Comparison of ENCODE assay signal across 18 cellular contexts in genomic region chr3:36214460-36214859, GRCh38.
DNase-seq lines count a peak whose midpoint lies in the region; ATAC-seq and TF ChIP-seq lines count a peak whose summit lies in the region.
"Had no signal": no experiment of that assay in that cellular context is flagged by ENCODE, and none has a peak within 500 bp of the region (broad histone marks: within the 10 kb centered on the region; RNA-seq: fewer than 3 reads in every experiment).

No MANE protein-coding gene starts in this region.

- H3K27ac ChIP-seq in mammary epithelial cell (ENCODE audit: insufficient read depth, low read depth, low read length) (no peak overlapping the region), breast epithelium (no peak overlapping the region), body of pancreas (no peak overlapping the region), tibial artery (peak overlapping the region; percentile 15 to 21)
- H3K27ac ChIP-seq: BLaER1 treated with 17β-estradiol and CSF1 and Interleukin-3, amounts not matched to agents 10 nM and 100 nM; Peyer's patch had no signal

- H3K4me3 ChIP-seq in mammary epithelial cell (replicated peaks in 1 of 3; ENCODE audit: insufficient read depth in 1 of 3, low read depth in 2 of 3, low read length in 3 of 3) (no peak overlapping the region), breast epithelium (no peak overlapping the region), body of pancreas (no peak overlapping the region), tibial artery (no peak overlapping the region)
- H3K4me3 ChIP-seq: BLaER1 treated with 17β-estradiol and CSF1 and Interleukin-3, amounts not matched to agents 10 nM and 100 nM; HAP-1; Peyer's patch had no signal

- H3K79me2 ChIP-seq in mammary epithelial cell (ENCODE audit: insufficient read depth, low read length) = no peaks in the 10 kb centered on the region

- H3K4me1 ChIP-seq in mammary epithelial cell (ENCODE audit: insufficient read depth, low read length) (no peaks in the 10 kb centered on the region), breast epithelium (no peaks in the 10 kb centered on the region), body of pancreas (peaks cover 10% of the 10 kb centered on the region), tibial artery (peaks cover 0 to 49% (median 9%) of the 10 kb centered on the region in 4 donors)
- H3K4me1 ChIP-seq: HAP-1, Peyer's patch had no signal

- H3K27me3 ChIP-seq in mammary epithelial cell (ENCODE audit: insufficient read depth, low read length) (no peaks in the 10 kb centered on the region), breast epithelium (no peaks in the 10 kb centered on the region), body of pancreas (no peaks in the 10 kb centered on the region), tibial artery (no peaks in the 10 kb centered on the region)
- H3K27me3 ChIP-seq: BLaER1 treated with 17β-estradiol and CSF1 and Interleukin-3, amounts not matched to agents 10 nM and 100 nM; Peyer's patch had no signal

- DNase-seq in mammary epithelial cell = no peak
- no peak for DNase-seq in breast epithelium (ENCODE audit: low spot score in 2 of 2)
- peak; percentile 25 for DNase-seq in NCI-H446 treated with DMSO at 0.1 percent for 48 hours (lab: John Stamatoyannopoulos, UW)
- DNase-seq in body of pancreas = peak in 2 of 4 donors; percentile 6 to 22
- no peak for DNase-seq in tibial artery
- DNase-seq in SHP77 treated with DMSO at 0.1 percent for 48 hours (lab: John Stamatoyannopoulos, UW) = no peak
- no peak for DNase-seq in left lobe of liver (ENCODE audit: low spot score)
- no peak for DNase-seq in NCI-H82 treated with DMSO at 0.1 percent for 48 hours (lab: John Stamatoyannopoulos, UW; ENCODE audit: unreplicated experiment)
- DNase-seq: Calu3; CD8-positive, alpha-beta T cell; IMR-90; NCI-H1436; NCI-H2081 treated with DMSO at 0.1 percent for 48 hours; NCI-H2227 treated with DMSO at 0.1 percent for 48 hours; NCI-H526; Peyer's patch had no signal

- H3K36me3 ChIP-seq in mammary epithelial cell (ENCODE audit: insufficient read depth, low read length) = no peaks in the 10 kb centered on the region
- no peaks in the 10 kb centered on the region for H3K36me3 ChIP-seq in breast epithelium
- no peaks in the 10 kb centered on the region for H3K36me3 ChIP-seq in body of pancreas (replicated peaks in 1 of 2; ENCODE audit: insufficient read depth in 1 of 2, low read depth in 2 of 2)
- no peaks in the 10 kb centered on the region for H3K36me3 ChIP-seq in tibial artery
- H3K36me3 ChIP-seq: BLaER1 treated with 17β-estradiol and CSF1 and Interleukin-3, amounts not matched to agents 10 nM and 100 nM; HAP-1; Peyer's patch had no signal

- in situ Hi-C loops in mammary epithelial cell (cut with MboI; ENCODE audit: low sequenced_read_pairs in 2 of 2) = no loop called here

- no peak overlapping the region for H3K4me2 ChIP-seq in mammary epithelial cell (ENCODE audit: insufficient read depth, low read depth, low read length)
- H3K4me2 ChIP-seq: BLaER1 treated with 17β-estradiol and CSF1 and Interleukin-3, amounts not matched to agents 10 nM and 100 nM had no signal

- no peak overlapping the region for H3K9ac ChIP-seq in mammary epithelial cell (ENCODE audit: insufficient read depth, low read length)
- H3K9ac ChIP-seq: BLaER1 treated with 17β-estradiol and CSF1 and Interleukin-3, amounts not matched to agents 10 nM and 100 nM had no signal

- peak overlapping the region; percentile 52 for H2AFZ ChIP-seq in mammary epithelial cell (ENCODE audit: low read depth, low read length)

- WGBS in mammary epithelial cell (ENCODE audit: low coverage, missing lambda C conversion rate) = 46% methylated on average over 3 of the region's 3 CpGs
- 33 to 45% methylated on average over 3 of the region's 3 CpGs for WGBS in body of pancreas, 2 donors

- CTCF ChIA-PET in mammary epithelial cell (lab: Charles Lee; ENCODE audit: low non-redundant PET) = no interaction called here

- no TSS peak for BruUV-seq in mammary epithelial cell (replicated peaks; lab: Mats Ljungman, UMichigan)

- ATAC-seq in body of pancreas = peak; percentile 70
- ATAC-seq in left lobe of liver = no peak
- ATAC-seq: CD8-positive, alpha-beta T cell had no signal

- intact Hi-C loops in mammary epithelial cell (cut with micrococcal nuclease) (no loop called here), breast epithelium (cut with DNase I; ENCODE audit: low total_unique reads) (no loop called here), body of pancreas (cut with DNase I) (no loop called here), tibial artery (cut with DNase I; ENCODE audit: low total_unique reads) (no loop called here)

- TF ChIP-seq POLR2A in breast epithelium (IDR thresholded peaks at IDR 0.05) (no peak), body of pancreas (IDR thresholded peaks at IDR 0.05) (no peak)

- H3K9me3 ChIP-seq in mammary epithelial cell (replicated peaks; ENCODE audit: insufficient read depth, low read length) (no peaks in the 10 kb centered on the region), breast epithelium (no peaks in the 10 kb centered on the region), body of pancreas (no peaks in the 10 kb centered on the region), tibial artery (peaks cover 0 to 3% (median 0%) of the 10 kb centered on the region in 3 donors)
- H3K9me3 ChIP-seq: BLaER1 treated with 17β-estradiol and CSF1 and Interleukin-3, amounts not matched to agents 10 nM and 100 nM; HAP-1; Peyer's patch had no signal

- dilution Hi-C loops in mammary epithelial cell (cut with HindIII; ENCODE audit: low sequenced_read_pairs) = no loop called here

- no peak for TF ChIP-seq CTCF in mammary epithelial cell (conservative IDR thresholded peaks at IDR 0.05 in 1 of 2, IDR thresholded peaks at IDR 0.05 in 1 of 2; ENCODE audit: extremely low read depth in 1 of 2, insufficient read depth in 1 of 2, low read depth in 1 of 2, low read length in 2 of 2)
- TF ChIP-seq CTCF in breast epithelium (IDR thresholded peaks at IDR 0.05) = no peak
- TF ChIP-seq CTCF in body of pancreas (IDR thresholded peaks at IDR 0.05) = no peak
- no peak for TF ChIP-seq CTCF in tibial artery (IDR thresholded peaks at IDR 0.05)

- H4K20me1 ChIP-seq in mammary epithelial cell (ENCODE audit: insufficient read depth, low read length) = no peaks in the 10 kb centered on the region
- H4K20me1 ChIP-seq: BLaER1 treated with 17β-estradiol and CSF1 and Interleukin-3, amounts not matched to agents 10 nM and 100 nM had no signal

Comparison
In these comparisons a context has a peak if more than half of its experiments do, and no peak if none do; other contexts are left out.
1. H3K27ac ChIP-seq: peak in tibial artery (2 of 2); none in mammary epithelial cell (single experiment), breast epithelium (0 of 2) and body of pancreas (0 of 4).